Comparison of ENCODE assay signal across 1 cellular context in the genomic region with DNA sequence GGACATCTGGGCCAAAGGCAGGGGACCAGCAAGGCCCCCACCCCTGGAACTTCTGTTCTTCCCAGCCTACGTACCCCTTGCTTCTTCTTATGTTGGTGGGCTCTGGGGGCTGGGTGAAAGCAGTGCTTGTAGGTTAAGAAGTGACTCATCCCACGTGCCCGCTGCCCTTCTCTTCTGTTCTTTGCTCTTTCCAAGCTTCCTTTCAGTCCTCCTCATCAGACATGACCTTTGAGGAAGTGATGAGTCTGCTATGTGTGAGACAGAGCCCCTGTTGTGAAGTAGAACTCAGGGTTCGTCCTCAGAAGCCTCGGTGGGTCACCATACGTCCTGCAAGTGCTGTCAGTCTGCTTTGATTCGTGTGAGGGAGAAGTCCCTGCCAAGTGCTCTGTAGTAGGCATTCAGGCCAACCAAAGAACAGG.
TF ChIP-seq lines count a peak whose summit lies in the region.

No MANE protein-coding gene starts in this region.

TF ChIP-seq in SK-N-SH, 30 proteins besides CTCF, POLR2A, EP300 and RAD21 (continued from another document):
- TF ChIP-seq, protein P1, sequence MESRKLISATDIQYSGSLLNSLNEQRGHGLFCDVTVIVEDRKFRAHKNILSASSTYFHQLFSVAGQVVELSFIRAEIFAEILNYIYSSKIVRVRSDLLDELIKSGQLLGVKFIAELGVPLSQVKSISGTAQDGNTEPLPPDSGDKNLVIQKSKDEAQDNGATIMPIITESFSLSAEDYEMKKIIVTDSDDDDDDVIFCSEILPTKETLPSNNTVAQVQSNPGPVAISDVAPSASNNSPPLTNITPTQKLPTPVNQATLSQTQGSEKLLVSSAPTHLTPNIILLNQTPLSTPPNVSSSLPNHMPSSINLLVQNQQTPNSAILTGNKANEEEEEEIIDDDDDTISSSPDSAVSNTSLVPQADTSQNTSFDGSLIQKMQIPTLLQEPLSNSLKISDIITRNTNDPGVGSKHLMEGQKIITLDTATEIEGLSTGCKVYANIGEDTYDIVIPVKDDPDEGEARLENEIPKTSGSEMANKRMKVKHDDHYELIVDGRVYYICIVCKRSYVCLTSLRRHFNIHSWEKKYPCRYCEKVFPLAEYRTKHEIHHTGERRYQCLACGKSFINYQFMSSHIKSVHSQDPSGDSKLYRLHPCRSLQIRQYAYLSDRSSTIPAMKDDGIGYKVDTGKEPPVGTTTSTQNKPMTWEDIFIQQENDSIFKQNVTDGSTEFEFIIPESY (IDR thresholded peaks at IDR 0.05; ENCODE audit: borderline replicate concordance, low read depth), result no peak
- TF ChIP-seq SIN3A (IDR thresholded peaks at IDR 0.05; ENCODE audit: borderline replicate concordance, low read depth, low read length) (no peak), FOSL2 (IDR thresholded peaks at IDR 0.05; ENCODE audit: borderline replicate concordance, low read depth) (peak; percentile 71), TAF1 (IDR thresholded peaks at IDR 0.05; ENCODE audit: borderline replicate concordance, low read depth, low read length) (no peak), RXRA (IDR thresholded peaks at IDR 0.05; ENCODE audit: borderline replicate concordance, low read depth) (0 out of 2 replicates have a peak, but pooled peaks have one; percentile 15), CHD2 (IDR thresholded peaks at IDR 0.05; ENCODE audit: low read length, partially characterized antibody) (no peak), FOXJ3 (CRISPR knock-in tag; IDR thresholded peaks at IDR 0.05) (no peak), JUND (IDR thresholded peaks at IDR 0.05) (peak; percentile 37)
- TF ChIP-seq, protein P2, sequence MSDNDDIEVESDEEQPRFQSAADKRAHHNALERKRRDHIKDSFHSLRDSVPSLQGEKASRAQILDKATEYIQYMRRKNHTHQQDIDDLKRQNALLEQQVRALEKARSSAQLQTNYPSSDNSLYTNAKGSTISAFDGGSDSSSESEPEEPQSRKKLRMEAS (IDR thresholded peaks at IDR 0.05; ENCODE audit: low read depth), result peak; percentile 87
